Comparison of ENCODE assay signal across 19 cellular contexts in the genomic region with DNA sequence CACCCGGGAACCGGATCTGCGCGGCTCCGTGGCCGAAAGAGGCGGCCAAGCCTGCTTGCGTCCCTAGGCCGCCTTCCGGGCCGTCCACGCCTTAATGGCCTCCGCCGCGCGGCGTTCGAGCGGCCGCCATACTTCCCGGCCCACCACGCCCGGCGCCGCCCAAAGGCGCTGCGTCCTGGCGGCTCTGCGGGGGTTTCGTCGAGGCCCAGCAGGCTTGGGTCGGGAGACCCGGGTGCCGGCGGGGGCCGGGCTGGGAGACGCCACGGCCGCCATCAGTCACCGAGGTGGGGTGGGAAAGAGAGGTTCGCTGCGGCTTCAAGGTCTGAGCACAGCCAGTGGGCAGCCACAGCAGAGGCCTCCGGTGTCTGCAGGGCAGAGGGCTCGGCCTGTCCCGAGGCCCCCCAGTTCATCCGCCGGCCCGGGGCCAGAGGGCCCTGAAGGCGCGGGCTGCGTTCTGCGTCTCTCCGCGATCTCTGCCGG.
"Had no signal": no experiment of that assay in that cellular context is flagged by ENCODE, and none has a peak within 500 bp of the region (broad histone marks: within the 10 kb centered on the region; RNA-seq: fewer than 3 reads in every experiment).

No MANE protein-coding gene starts in this region.

- ATAC-seq: activated CD4-positive, alpha-beta T cell treated with anti-CD3 and anti-CD28 coated beads for 36 hours; activated T-helper 17 cell treated with anti-CD3 and anti-CD28 coated beads, Interleukin-2, amount 50 U/mL, for 72 hours; natural killer cell; WTC11 had no signal

- H3K36me3 ChIP-seq: ascending aorta, esophagus muscularis mucosa, pancreas, tibial nerve, uterus had no signal

- H3K27ac ChIP-seq: ascending aorta, esophagus muscularis mucosa, pancreas, tibial nerve, uterus had no signal

- H3K9me3 ChIP-seq: ascending aorta, esophagus muscularis mucosa, pancreas, uterus had no signal

- H3K4me3 ChIP-seq: ascending aorta, esophagus muscularis mucosa, tibial nerve, uterus had no signal

- DNase-seq: activated CD4-positive, alpha-beta memory T cell treated with anti-CD3 and anti-CD28 coated beads for 36 hours; activated CD4-positive, alpha-beta T cell treated with anti-CD3 and anti-CD28 coated beads for 36 hours; activated naive CD4-positive, alpha-beta T cell treated with anti-CD3 and anti-CD28 coated beads for 36 hours; activated T-cell treated with anti-CD3 and anti-CD28 coated beads, Interleukin-2, amount 50 U/mL, for 1 hour; cerebellar nuclear complex; effector CD8-positive, alpha-beta T cell; mesenchymal stem cell; natural killer cell; stimulated activated CD4-positive, alpha-beta T cell treated with anti-CD3 and anti-CD28 coated beads, Interleukin-12 subunit alpha, Interleukin-12 subunit beta, amount 100 ng/mL, for 4 hours; stimulated activated CD4-positive, alpha-beta T cell treated with anti-CD3 and anti-CD28 coated beads, Interleukin-1b, Interleukin-23, amount 100 ng/mL, for 48 hours; stimulated activated naive CD4-positive, alpha-beta T cell treated with Interleukin-2 at 50 U/mL for 16 hours; uterus had no signal

- H3K4me1 ChIP-seq: ascending aorta, esophagus muscularis mucosa, pancreas, tibial nerve, uterus had no signal

- FAIRE-seq: pancreas, TTC549 had no signal
